In genomic region chr13:73082471-73082870, GRCh38 we compare ENCODE assay signal across 2 cellular contexts.
TF ChIP-seq lines count a peak whose summit lies in the region.

No MANE protein-coding gene starts in this region.

TF ChIP-seq in SK-N-SH, 30 proteins besides CTCF, POLR2A, EP300 and RAD21 (continued from another document):
- TF ChIP-seq REST (IDR thresholded peaks at IDR 0.05; ENCODE audit: low read depth, low read length) (no peak), CHD2 (IDR thresholded peaks at IDR 0.05; ENCODE audit: low read length, partially characterized antibody) (no peak), RCOR1 (IDR thresholded peaks at IDR 0.05; ENCODE audit: low read length) (no peak), PBX3 (IDR thresholded peaks at IDR 0.05) (no peak), FOSL2 (IDR thresholded peaks at IDR 0.05; ENCODE audit: borderline replicate concordance, low read depth) (no peak), GABPA (IDR thresholded peaks at IDR 0.05; ENCODE audit: low read depth) (no peak), NFIC (IDR thresholded peaks at IDR 0.05; ENCODE audit: borderline replicate concordance) (no peak), RXRA (IDR thresholded peaks at IDR 0.05; ENCODE audit: borderline replicate concordance, low read depth) (no peak), TCF12 (IDR thresholded peaks at IDR 0.05) (no peak)

TF ChIP-seq in SK-N-SH treated with all-trans-retinoic acid at 6 μM for 48 hours, 23 proteins besides CTCF, POLR2A, EP300 and RAD21 (continued from another document):
- TF ChIP-seq BACH2 (CRISPR knock-in tag; IDR thresholded peaks at IDR 0.05; ENCODE audit: borderline replicate concordance) (no peak), ZNF8 (CRISPR knock-in tag; IDR thresholded peaks at IDR 0.05) (no peak), ZC3H10 (CRISPR knock-in tag; IDR thresholded peaks at IDR 0.05) (no peak), RARB (CRISPR knock-in tag; IDR thresholded peaks at IDR 0.05) (no peak)
